In genomic region chr19:6853868-6854267, GRCh38 we compare ENCODE assay signal across 21 cellular contexts. TPM values are rescaled to one million over a fixed set of nuclear protein-coding genes. Genes with fewer than 3 reads are reported as not detected.
A peak's percentile ranks its signal among the peaks of the same experiment; 100 is the strongest.
DNase-seq lines count a peak whose midpoint lies in the region; TF ChIP-seq lines count a peak whose summit lies in the region.
"Had no signal": no experiment of that assay in that cellular context is flagged by ENCODE, and none has a peak within 500 bp of the region (broad histone marks: within the 10 kb centered on the region; RNA-seq: fewer than 3 reads in every experiment).

No MANE protein-coding gene starts in this region.

- no peak overlapping the region for H3K27ac ChIP-seq in CD8-positive, alpha-beta memory T cell (ENCODE audit: low read depth, low read length)
- H3K27ac ChIP-seq in neuronal stem cell (replicated peaks; ENCODE audit: low read length): no peak overlapping the region
- H3K27ac ChIP-seq: BLaER1 treated with 17β-estradiol and CSF1 and Interleukin-3, amounts not matched to agents 10 nM and 100 nM had no signal

- peak overlapping the region; percentile 43 for H2AK5ac ChIP-seq in neuronal stem cell (ENCODE audit: low read depth, low read length)

- no peak overlapping the region for H3K4me3 ChIP-seq in CD8-positive, alpha-beta memory T cell (ENCODE audit: low read length)
- H3K4me3 ChIP-seq in neuronal stem cell (ENCODE audit: low read length in 2 of 2): no peak overlapping the region
- H3K4me3 ChIP-seq: BLaER1 treated with 17β-estradiol and CSF1 and Interleukin-3, amounts not matched to agents 10 nM and 100 nM had no signal

- H3K4me1 Mint-ChIP-seq in activated naive CD4-positive, alpha-beta T cell treated with anti-CD3 and anti-CD28 coated beads, Interleukin-2, amount 50 U/mL, for 24 hours: no peaks in the 10 kb centered on the region
- no peaks in the 10 kb centered on the region for H3K4me1 Mint-ChIP-seq in activated naive CD4-positive, alpha-beta T cell treated with anti-CD3 and anti-CD28 coated beads, Interleukin-2, amount 10 ng/mL, durations not matched to agents 7 days and 5 days
- no peaks in the 10 kb centered on the region for H3K4me1 Mint-ChIP-seq in CD8-positive, alpha-beta memory T cell
- no peaks in the 10 kb centered on the region for H3K4me1 Mint-ChIP-seq in endothelial cell (ENCODE audit: unreplicated experiment)

- DNase-seq in activated naive CD4-positive, alpha-beta T cell treated with anti-CD3 and anti-CD28 coated beads, Interleukin-2, amount 10 ng/mL, durations not matched to agents 7 days and 5 days: no peak
- DNase-seq in CD8-positive, alpha-beta memory T cell: no peak
- DNase-seq in endothelial cell (ENCODE audit: low spot score) (no peak), neuronal stem cell (ENCODE audit: low spot score) (no peak), KG1 (lab: John Stamatoyannopoulos, UW) (no peak), NCI-H1417 (lab: John Stamatoyannopoulos, UW) (no peak), occipital lobe (lab: John Stamatoyannopoulos, UW) (no peak)
- DNase-seq: COR-L47, DMS 273 treated with DMSO at 0.1 percent for 48 hours, DND-41, H7, HFFc6, NCI-H1436, NCI-H1930, NCI-H345, NCI-H524 treated with DMSO at 0.1 percent for 48 hours, SHP77 treated with DMSO at 0.1 percent for 48 hours had no signal

- no peak overlapping the region for H3K23ac ChIP-seq in neuronal stem cell (ENCODE audit: low read depth, low read length, poor library complexity)

- H3K14ac ChIP-seq in neuronal stem cell (ENCODE audit: low read length): no peak overlapping the region

- CTCF ChIA-PET in activated naive CD4-positive, alpha-beta T cell treated with anti-CD3 and anti-CD28 coated beads, Interleukin-2, amount 10 ng/mL, durations not matched to agents 7 days and 5 days (lab: Charles Lee): no interaction called here
- CTCF ChIA-PET in CD8-positive, alpha-beta memory T cell (lab: Charles Lee): interaction anchor here (1.2 kb wide), 1 partner anchor 9 kb away, joined by 7 read pairs; no protein-coding TSS in a partner anchor

- H3K27me3 Mint-ChIP-seq in activated naive CD4-positive, alpha-beta T cell treated with anti-CD3 and anti-CD28 coated beads, Interleukin-2, amount 50 U/mL, for 24 hours: no peaks in the 10 kb centered on the region
- H3K27me3 Mint-ChIP-seq in activated naive CD4-positive, alpha-beta T cell treated with anti-CD3 and anti-CD28 coated beads, Interleukin-2, amount 10 ng/mL, durations not matched to agents 7 days and 5 days: no peaks in the 10 kb centered on the region
- no peaks in the 10 kb centered on the region for H3K27me3 Mint-ChIP-seq in CD8-positive, alpha-beta memory T cell
- peaks cover 9% of the 10 kb centered on the region for H3K27me3 Mint-ChIP-seq in endothelial cell (ENCODE audit: unreplicated experiment)

- H3K27me3 ChIP-seq in CD8-positive, alpha-beta memory T cell (ENCODE audit: insufficient read depth, low read length, poor library complexity, severe bottlenecking): no peaks in the 10 kb centered on the region
- H3K27me3 ChIP-seq in neuronal stem cell (ENCODE audit: control insufficient read depth in 3 of 3, insufficient read depth in 3 of 3, low read depth in 1 of 3, low read length in 3 of 3): peaks cover 0 to 3% (median 0%) of the 10 kb centered on the region in 3 experiments
- H3K27me3 ChIP-seq: BLaER1 treated with 17β-estradiol and CSF1 and Interleukin-3, amounts not matched to agents 10 nM and 100 nM had no signal

- no peaks in the 10 kb centered on the region for H3K79me1 ChIP-seq in neuronal stem cell (ENCODE audit: low read depth, low read length)

- no peak overlapping the region for H4K8ac ChIP-seq in neuronal stem cell (ENCODE audit: low read depth, low read length)

- H3K27ac Mint-ChIP-seq in activated naive CD4-positive, alpha-beta T cell treated with anti-CD3 and anti-CD28 coated beads, Interleukin-2, amount 50 U/mL, for 24 hours: peak overlapping the region; percentile 51
- no peak overlapping the region for H3K27ac Mint-ChIP-seq in activated naive CD4-positive, alpha-beta T cell treated with anti-CD3 and anti-CD28 coated beads, Interleukin-2, amount 10 ng/mL, durations not matched to agents 7 days and 5 days
- peak overlapping the region in 5 of 8 donors; percentile 13 to 79 (median 46) for H3K27ac Mint-ChIP-seq in CD8-positive, alpha-beta memory T cell
- H3K27ac Mint-ChIP-seq in endothelial cell (ENCODE audit: unreplicated experiment): no peak overlapping the region
- H3K27ac Mint-ChIP-seq: HFFc6 had no signal

- H4K91ac ChIP-seq in neuronal stem cell (ENCODE audit: low read depth, low read length, poor library complexity): no peak overlapping the region

- H2BK15ac ChIP-seq in neuronal stem cell (ENCODE audit: low read length): no peak overlapping the region

- no peak overlapping the region for H3K18ac ChIP-seq in neuronal stem cell (ENCODE audit: low read length)

- H3K4me1 ChIP-seq in CD8-positive, alpha-beta memory T cell (ENCODE audit: insufficient read depth, low read length): no peaks in the 10 kb centered on the region
- H3K4me1 ChIP-seq in neuronal stem cell (ENCODE audit: control insufficient read depth in 2 of 2, insufficient read depth in 1 of 2, low read depth in 1 of 2, low read length in 2 of 2): no peaks in the 10 kb centered on the region

- H3K9me3 ChIP-seq in CD8-positive, alpha-beta memory T cell (ENCODE audit: low read length): no peaks in the 10 kb centered on the region
- peaks cover 0 to 6% of the 10 kb centered on the region in 2 donors for H3K9me3 ChIP-seq in neuronal stem cell (replicated peaks in 1 of 2; ENCODE audit: control insufficient read depth in 2 of 2, insufficient read depth in 1 of 2, low read depth in 1 of 2, low read length in 2 of 2)
- H3K9me3 ChIP-seq: BLaER1 treated with 17β-estradiol and CSF1 and Interleukin-3, amounts not matched to agents 10 nM and 100 nM had no signal

- no CpG with 5 or more reads among the region's 11 CpGs for WGBS in neuronal stem cell (ENCODE audit: extremely low coverage in 2 of 2, insufficient read length in 2 of 2, insufficient replicate concordance in 1 of 2), 2 donors

- H3K4me2 ChIP-seq in neuronal stem cell (ENCODE audit: insufficient read depth, low read length, poor library complexity, severe bottlenecking): no peak overlapping the region
- H3K4me2 ChIP-seq: BLaER1 treated with 17β-estradiol and CSF1 and Interleukin-3, amounts not matched to agents 10 nM and 100 nM had no signal

- no peaks in the 10 kb centered on the region for H3K9me3 Mint-ChIP-seq in activated naive CD4-positive, alpha-beta T cell treated with anti-CD3 and anti-CD28 coated beads, Interleukin-2, amount 50 U/mL, for 24 hours
- H3K9me3 Mint-ChIP-seq in activated naive CD4-positive, alpha-beta T cell treated with anti-CD3 and anti-CD28 coated beads, Interleukin-2, amount 10 ng/mL, durations not matched to agents 7 days and 5 days: no peaks in the 10 kb centered on the region
- H3K9me3 Mint-ChIP-seq in CD8-positive, alpha-beta memory T cell: no peaks in the 10 kb centered on the region
- H3K9me3 Mint-ChIP-seq in endothelial cell (ENCODE audit: unreplicated experiment): peaks cover 31% of the 10 kb centered on the region
- H3K9me3 Mint-ChIP-seq: HFFc6 had no signal

- H3K4ac ChIP-seq in neuronal stem cell (ENCODE audit: low read length): peak overlapping the region; percentile 53

- H2BK12ac ChIP-seq in neuronal stem cell (ENCODE audit: low read length): no peak overlapping the region

- no peak overlapping the region for H3K4me3 Mint-ChIP-seq in activated naive CD4-positive, alpha-beta T cell treated with anti-CD3 and anti-CD28 coated beads, Interleukin-2, amount 50 U/mL, for 24 hours
- H3K4me3 Mint-ChIP-seq in activated naive CD4-positive, alpha-beta T cell treated with anti-CD3 and anti-CD28 coated beads, Interleukin-2, amount 10 ng/mL, durations not matched to agents 7 days and 5 days: no peak overlapping the region
- no peak overlapping the region for H3K4me3 Mint-ChIP-seq in CD8-positive, alpha-beta memory T cell
- peak overlapping the region; percentile 49 for H3K4me3 Mint-ChIP-seq in endothelial cell (ENCODE audit: unreplicated experiment)
- H3K4me3 Mint-ChIP-seq: HFFc6 had no signal

- H2BK5ac ChIP-seq in neuronal stem cell (ENCODE audit: low read length): no peak overlapping the region

- no peak for TF ChIP-seq CTCF in endothelial cell (IDR thresholded peaks at IDR 0.05; ENCODE audit: unreplicated experiment)

- H3K36me3 Mint-ChIP-seq in activated naive CD4-positive, alpha-beta T cell treated with anti-CD3 and anti-CD28 coated beads, Interleukin-2, amount 50 U/mL, for 24 hours: peaks cover 24% of the 10 kb centered on the region
- H3K36me3 Mint-ChIP-seq in activated naive CD4-positive, alpha-beta T cell treated with anti-CD3 and anti-CD28 coated beads, Interleukin-2, amount 10 ng/mL, durations not matched to agents 7 days and 5 days: peaks cover 59% of the 10 kb centered on the region
- H3K36me3 Mint-ChIP-seq in CD8-positive, alpha-beta memory T cell: peaks cover 19 to 70% (median 29%) of the 10 kb centered on the region in 3 donors
- peaks cover 22% of the 10 kb centered on the region for H3K36me3 Mint-ChIP-seq in endothelial cell (ENCODE audit: low read depth, unreplicated experiment)

- POLR2A ChIA-PET in CD8-positive, alpha-beta memory T cell (lab: Charles Lee): no interaction called here

- H3K36me3 ChIP-seq in CD8-positive, alpha-beta memory T cell (ENCODE audit: insufficient read depth, low read length): peaks cover 36% of the 10 kb centered on the region
- H3K36me3 ChIP-seq in neuronal stem cell (replicated peaks in 1 of 2; ENCODE audit: control insufficient read depth in 2 of 2, insufficient read depth in 2 of 2, low read length in 2 of 2): no peaks in the 10 kb centered on the region

- no peak overlapping the region for H2AFZ ChIP-seq in neuronal stem cell (ENCODE audit: low read length)

- peak overlapping the region; percentile 12 for H3K9ac ChIP-seq in neuronal stem cell (ENCODE audit: low read depth, low read length, poor library complexity)
- H3K9ac ChIP-seq: BLaER1 treated with 17β-estradiol and CSF1 and Interleukin-3, amounts not matched to agents 10 nM and 100 nM had no signal

- H2BK120ac ChIP-seq in neuronal stem cell (ENCODE audit: low read depth, low read length): no peak overlapping the region

RNA-seq across cellular contexts. Expression of gene ADGRE1, which starts 33.5 kb away (rescaled TPM):
- under 1 TPM; 0.53 to 0.59 TPM for total RNA-seq in CD8-positive, alpha-beta memory T cell
- polyA plus RNA-seq in CD8-positive, alpha-beta memory T cell: 0.36 TPM
- not detected for total RNA-seq in endothelial cell (ENCODE audit: unreplicated experiment)
- polyA plus RNA-seq in neuronal stem cell (2013, experiment 1 of 2): not detected
- polyA plus RNA-seq in neuronal stem cell (2013, experiment 2 of 2): not detected
- total RNA-seq in occipital lobe: not detected
- total RNA-seq: A673, G401, H7 had no signal

Comparison
In these comparisons a context has a peak if more than half of its experiments do, and no peak if none do; other contexts are left out.
1. H3K27ac Mint-ChIP-seq: peak in activated naive CD4-positive, alpha-beta T cell treated with anti-CD3 and anti-CD28 coated beads, Interleukin-2, amount 50 U/mL, for 24 hours (single experiment) and CD8-positive, alpha-beta memory T cell (5 of 8); none in activated naive CD4-positive, alpha-beta T cell treated with anti-CD3 and anti-CD28 coated beads, Interleukin-2, amount 10 ng/mL, durations not matched to agents 7 days and 5 days (single experiment) and endothelial cell (single experiment).